In genomic region chr4:77922158-77923094, GRCh38 we compare ENCODE assay signal across 1 cellular context.
TF ChIP-seq lines count a peak whose summit lies in the region.

No MANE protein-coding gene starts in this region.

TF ChIP-seq in HepG2, 621 proteins besides CTCF, POLR2A, EP300 and RAD21 (continued from another document):
- no peak for TF ChIP-seq ZNF407 (CRISPR knock-in tag; IDR thresholded peaks at IDR 0.05; ENCODE audit: not compliant biosample characterization)
- TF ChIP-seq ARID2 (CRISPR knock-in tag; IDR thresholded peaks at IDR 0.05; ENCODE audit: borderline replicate concordance), result peak; percentile 48; the same call in 1 of the 2 replicates
- TF ChIP-seq SIX1 (CRISPR knock-in tag; IDR thresholded peaks at IDR 0.05; ENCODE audit: borderline replicate concordance), result 0 out of 2 replicates have a peak, but pooled peaks have one; percentile 3
- TF ChIP-seq HMG20A (CRISPR knock-in tag; IDR thresholded peaks at IDR 0.05; ENCODE audit: borderline replicate concordance), result peak; percentile 35; the same call in 1 of the 2 replicates
- TF ChIP-seq ZGPAT (CRISPR knock-in tag; IDR thresholded peaks at IDR 0.05), result 0 out of 2 replicates have a peak, but pooled peaks have one; percentile 15
- TF ChIP-seq, protein P1, sequence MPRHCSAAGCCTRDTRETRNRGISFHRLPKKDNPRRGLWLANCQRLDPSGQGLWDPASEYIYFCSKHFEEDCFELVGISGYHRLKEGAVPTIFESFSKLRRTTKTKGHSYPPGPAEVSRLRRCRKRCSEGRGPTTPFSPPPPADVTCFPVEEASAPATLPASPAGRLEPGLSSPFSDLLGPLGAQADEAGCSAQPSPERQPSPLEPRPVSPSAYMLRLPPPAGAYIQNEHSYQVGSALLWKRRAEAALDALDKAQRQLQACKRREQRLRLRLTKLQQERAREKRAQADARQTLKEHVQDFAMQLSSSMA (CRISPR knock-in tag; IDR thresholded peaks at IDR 0.05), result no peak
- TF ChIP-seq CEBPG (CRISPR knock-in tag; IDR thresholded peaks at IDR 0.05), result peak; percentile 59
- TF ChIP-seq, protein P2, sequence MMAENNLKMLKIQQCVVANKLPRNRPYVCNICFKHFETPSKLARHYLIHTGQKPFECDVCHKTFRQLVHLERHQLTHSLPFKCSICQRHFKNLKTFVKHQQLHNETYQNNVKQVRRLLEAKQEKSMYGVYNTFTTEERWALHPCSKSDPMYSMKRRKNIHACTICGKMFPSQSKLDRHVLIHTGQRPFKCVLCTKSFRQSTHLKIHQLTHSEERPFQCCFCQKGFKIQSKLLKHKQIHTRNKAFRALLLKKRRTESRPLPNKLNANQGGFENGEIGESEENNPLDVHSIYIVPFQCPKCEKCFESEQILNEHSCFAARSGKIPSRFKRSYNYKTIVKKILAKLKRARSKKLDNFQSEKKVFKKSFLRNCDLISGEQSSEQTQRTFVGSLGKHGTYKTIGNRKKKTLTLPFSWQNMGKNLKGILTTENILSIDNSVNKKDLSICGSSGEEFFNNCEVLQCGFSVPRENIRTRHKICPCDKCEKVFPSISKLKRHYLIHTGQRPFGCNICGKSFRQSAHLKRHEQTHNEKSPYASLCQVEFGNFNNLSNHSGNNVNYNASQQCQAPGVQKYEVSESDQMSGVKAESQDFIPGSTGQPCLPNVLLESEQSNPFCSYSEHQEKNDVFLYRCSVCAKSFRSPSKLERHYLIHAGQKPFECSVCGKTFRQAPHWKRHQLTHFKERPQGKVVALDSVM (CRISPR knock-in tag; IDR thresholded peaks at IDR 0.05), result no peak
- TF ChIP-seq THAP11 (CRISPR knock-in tag; IDR thresholded peaks at IDR 0.05), result 0 out of 2 replicates have a peak, but pooled peaks have one; percentile 15
- TF ChIP-seq, protein P3, sequence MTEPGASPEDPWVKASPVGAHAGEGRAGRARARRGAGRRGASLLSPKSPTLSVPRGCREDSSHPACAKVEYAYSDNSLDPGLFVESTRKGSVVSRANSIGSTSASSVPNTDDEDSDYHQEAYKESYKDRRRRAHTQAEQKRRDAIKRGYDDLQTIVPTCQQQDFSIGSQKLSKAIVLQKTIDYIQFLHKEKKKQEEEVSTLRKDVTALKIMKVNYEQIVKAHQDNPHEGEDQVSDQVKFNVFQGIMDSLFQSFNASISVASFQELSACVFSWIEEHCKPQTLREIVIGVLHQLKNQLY (CRISPR knock-in tag; IDR thresholded peaks at IDR 0.05), result no peak
TF ChIP-seq in HepG2: peak in this region for 11.
